In genomic region chr21:23740463-23740862, GRCh38 we compare ENCODE assay signal across 21 cellular contexts.
A peak's percentile ranks its signal among the peaks of the same experiment; 100 is the strongest.
DNase-seq lines count a peak whose midpoint lies in the region; ATAC-seq, FAIRE-seq and TF ChIP-seq lines count a peak whose summit lies in the region.
"Had no signal": no experiment of that assay in that cellular context is flagged by ENCODE, and none has a peak within 500 bp of the region (broad histone marks: within the 10 kb centered on the region; RNA-seq: fewer than 3 reads in every experiment).

No MANE protein-coding gene starts in this region.

- H3K9me3 ChIP-seq in mammary epithelial cell (replicated peaks; ENCODE audit: insufficient read depth, low read length) (peaks cover 19% of the 10 kb centered on the region), kidney (ENCODE audit: control insufficient read depth in 1 of 2, low read length in 2 of 2) (peaks cover 0 to 2% of the 10 kb centered on the region in 2 donors)
- H3K9me3 ChIP-seq: SJCRH30 had no signal

- POLR2A ChIA-PET in MCF 10A (lab: Yijun Ruan, JAX), result no interaction called here

- no peak overlapping the region for H3K4ac ChIP-seq in mesendoderm (ENCODE audit: low read depth, low read length)

- no peak overlapping the region for H3K56ac ChIP-seq in mesendoderm (ENCODE audit: low read length)

- no peak overlapping the region for H3K23ac ChIP-seq in mesendoderm (ENCODE audit: low read length)

- no peak overlapping the region for H4K8ac ChIP-seq in mesendoderm (ENCODE audit: low read depth, low read length)

- no peak overlapping the region for H3K27ac Mint-ChIP-seq in MCF 10A (ENCODE audit: low read depth, unreplicated experiment)
- H3K27ac Mint-ChIP-seq: B cell; CD8-positive, alpha-beta T cell; IgD-negative memory B cell; T-helper 2 cell treated with Interferon-gamma antibody and Interleukin-4, amounts not matched to agents 5 μg/mL and 100 μg/mL, for 36 hours had no signal

- H2AK5ac ChIP-seq in mesendoderm (ENCODE audit: low read length), result no peak overlapping the region

- H3K4me1 ChIP-seq in mammary epithelial cell (ENCODE audit: insufficient read depth, low read length) (no peaks in the 10 kb centered on the region), mesendoderm (ENCODE audit: control insufficient read depth, low read depth, low read length) (no peaks in the 10 kb centered on the region), kidney (ENCODE audit: control insufficient read depth in 1 of 2, insufficient read depth in 1 of 2, low read depth in 1 of 2, low read length in 2 of 2) (no peaks in the 10 kb centered on the region)
- H3K4me1 ChIP-seq: SJCRH30 had no signal

- WGBS in mammary epithelial cell (ENCODE audit: low coverage, missing lambda C conversion rate), result 25% methylated on average over 5 of the region's 5 CpGs
- no CpG with 5 or more reads among the region's 5 CpGs for WGBS in mesendoderm (ENCODE audit: extremely low coverage, insufficient coverage, low lambda C conversion rate)

- no peak for FAIRE-seq in kidney (lab: Jason Lieb, UNC)
- FAIRE-seq: GM12892, HTR-8/SVneo had no signal

- CTCF ChIA-PET in MCF 10A (lab: Yijun Ruan, JAX), result interaction anchor here (0.5 to 1.4 kb wide), 5 partner anchors 8 to 449 kb away, joined by 3 to 5 read pairs (median 4); no protein-coding TSS in a partner anchor
- CTCF ChIA-PET in mammary epithelial cell (lab: Charles Lee; ENCODE audit: low non-redundant PET), result no interaction called here

- H4K5ac ChIP-seq in mesendoderm (ENCODE audit: low read length), result no peak overlapping the region

- no peak overlapping the region for H2BK120ac ChIP-seq in mesendoderm (ENCODE audit: low read depth, low read length)

- dilution Hi-C loops in mammary epithelial cell (cut with HindIII; ENCODE audit: low sequenced_read_pairs), result no loop called here

- H3K79me2 ChIP-seq in mammary epithelial cell (ENCODE audit: insufficient read depth, low read length) (no peaks in the 10 kb centered on the region), mesendoderm (ENCODE audit: control insufficient read depth, insufficient read depth, low read length) (no peaks in the 10 kb centered on the region)

- H3K36me3 Mint-ChIP-seq in MCF 10A (ENCODE audit: insufficient read depth, unreplicated experiment), result no peaks in the 10 kb centered on the region
- H3K36me3 Mint-ChIP-seq: CD8-positive, alpha-beta T cell; IgD-negative memory B cell had no signal

- no peaks in the 10 kb centered on the region for H4K20me1 ChIP-seq in mammary epithelial cell (ENCODE audit: insufficient read depth, low read length)

- peaks cover 9% of the 10 kb centered on the region for H3K9me3 Mint-ChIP-seq in MCF 10A (ENCODE audit: unreplicated experiment)
- H3K9me3 Mint-ChIP-seq: CD8-positive, alpha-beta T cell; T-helper 2 cell treated with Interferon-gamma antibody and Interleukin-4, amounts not matched to agents 5 μg/mL and 100 μg/mL, for 36 hours had no signal

- H3K27ac ChIP-seq in mammary epithelial cell (ENCODE audit: insufficient read depth, low read depth, low read length) (no peak overlapping the region), mesendoderm (ENCODE audit: low read depth, low read length) (no peak overlapping the region), kidney (ENCODE audit: low read depth in 2 of 2, low read length in 2 of 2) (no peak overlapping the region)
- H3K27ac ChIP-seq: SJCRH30 had no signal

- H3K9ac ChIP-seq in mammary epithelial cell (ENCODE audit: insufficient read depth, low read length), result no peak overlapping the region
- H3K9ac ChIP-seq in mesendoderm (ENCODE audit: low read length), result no peak overlapping the region
- no peak overlapping the region for H3K9ac ChIP-seq in kidney (ENCODE audit: low read length in 2 of 2)

- in situ Hi-C loops in mammary epithelial cell (cut with MboI; ENCODE audit: low sequenced_read_pairs in 2 of 2), result no loop called here

- TF ChIP-seq CTCF in MCF 10A (IDR thresholded peaks at IDR 0.05; ENCODE audit: unreplicated experiment) (no peak), mammary epithelial cell (conservative IDR thresholded peaks at IDR 0.05 in 1 of 2, IDR thresholded peaks at IDR 0.05 in 1 of 2; ENCODE audit: extremely low read depth in 1 of 2, insufficient read depth in 1 of 2, low read depth in 1 of 2, low read length in 2 of 2) (no peak), kidney (IDR thresholded peaks at IDR 0.05; ENCODE audit: borderline replicate concordance, extremely low read depth, insufficient read depth) (no peak)

- no peak overlapping the region for H3K4me2 ChIP-seq in mammary epithelial cell (ENCODE audit: insufficient read depth, low read depth, low read length)
- H3K4me2 ChIP-seq in mesendoderm (ENCODE audit: low read length), result no peak overlapping the region

- H3K27me3 ChIP-seq in mammary epithelial cell (ENCODE audit: insufficient read depth, low read length) (no peaks in the 10 kb centered on the region), mesendoderm (ENCODE audit: insufficient read depth, low read length, poor library complexity) (no peaks in the 10 kb centered on the region)
- H3K27me3 ChIP-seq: SJCRH30 had no signal

- H3K79me1 ChIP-seq in mesendoderm (ENCODE audit: low read length), result no peaks in the 10 kb centered on the region

- no peaks in the 10 kb centered on the region for H3K36me3 ChIP-seq in mammary epithelial cell (ENCODE audit: insufficient read depth, low read length)
- no peaks in the 10 kb centered on the region for H3K36me3 ChIP-seq in mesendoderm (ENCODE audit: control insufficient read depth, insufficient read depth, low read length)
- H3K36me3 ChIP-seq in kidney (ENCODE audit: control insufficient read depth in 1 of 2, insufficient read depth in 2 of 2, low read length in 2 of 2), result no peaks in the 10 kb centered on the region
- H3K36me3 ChIP-seq: SJCRH30 had no signal

- no peak overlapping the region for H2AFZ ChIP-seq in mammary epithelial cell (ENCODE audit: low read depth, low read length)

- no peak overlapping the region for H3K18ac ChIP-seq in mesendoderm (ENCODE audit: low read length)

- no peak overlapping the region for H3K4me3 ChIP-seq in mammary epithelial cell (replicated peaks in 1 of 3; ENCODE audit: insufficient read depth in 1 of 3, low read depth in 2 of 3, low read length in 3 of 3)
- no peak overlapping the region for H3K4me3 ChIP-seq in mesendoderm (ENCODE audit: low read length)
- no peak overlapping the region for H3K4me3 ChIP-seq in kidney (ENCODE audit: low read length in 2 of 2)
- H3K4me3 ChIP-seq: SJCRH30 had no signal

- no peak overlapping the region for H2BK15ac ChIP-seq in mesendoderm (replicated peaks; ENCODE audit: low read depth)

- DNase-seq in MCF 10A (ENCODE audit: unreplicated experiment) (peak; percentile 13), mammary epithelial cell (no peak), HT-29 (ENCODE audit: low spot score) (peak; percentile 4), RKO (ENCODE audit: low spot score) (peak; percentile 1), mesendoderm (peak; percentile 22), kidney (no peak)
- DNase-seq: CD8-positive, alpha-beta T cell; Kasumi-1; MV-4-11; NCI-H1417; NCI-H187 treated with DMSO at 0.1 percent for 48 hours; NCI-H510A; NK-92 treated with Interleukin-12 subunit alpha and Interleukin-12 subunit beta, amount 100 ng/mL, for 24 hours; SJCRH30 had no signal

- ATAC-seq in activated CD4-positive, CD25-positive, alpha-beta regulatory T cell treated with anti-CD3 and anti-CD28 coated beads, Interleukin-2, amount 50 U/mL, for 24 hours, result no peak
- ATAC-seq in GM21526 (IDR thresholded peaks at IDR 0.05; ENCODE audit: low FRiP score, unreplicated experiment), result no peak
- ATAC-seq: CD8-positive, alpha-beta T cell had no signal

- BruUV-seq in MCF 10A (replicated peaks; lab: Mats Ljungman, UMichigan), result no TSS peak
- no TSS peak for BruUV-seq in mammary epithelial cell (replicated peaks; lab: Mats Ljungman, UMichigan)

- intact Hi-C loops in MCF 10A (cut with micrococcal nuclease), result no loop called here
- intact Hi-C loops in mammary epithelial cell (cut with micrococcal nuclease), result no loop called here
- intact Hi-C loops in kidney (cut with DNase I), result no loop called here

- no peak overlapping the region for H2BK5ac ChIP-seq in mesendoderm (ENCODE audit: low read length)

- peaks cover 10% of the 10 kb centered on the region for H3K4me1 Mint-ChIP-seq in MCF 10A (ENCODE audit: insufficient read depth, unreplicated experiment)
- H3K4me1 Mint-ChIP-seq: B cell had no signal

- H3K27me3 Mint-ChIP-seq in MCF 10A (ENCODE audit: insufficient read depth, unreplicated experiment), result no peaks in the 10 kb centered on the region
- H3K27me3 Mint-ChIP-seq: IgD-negative memory B cell had no signal

- no peak overlapping the region for H3K4me3 Mint-ChIP-seq in MCF 10A (ENCODE audit: unreplicated experiment)
- H3K4me3 Mint-ChIP-seq: B cell; CD8-positive, alpha-beta T cell; IgD-negative memory B cell; T-helper 2 cell treated with Interferon-gamma antibody and Interleukin-4, amounts not matched to agents 5 μg/mL and 100 μg/mL, for 36 hours had no signal

Comparison
In these comparisons a context has a peak if more than half of its experiments do, and no peak if none do; other contexts are left out.
1. DNase-seq: peak in MCF 10A (single experiment), HT-29 (single experiment), RKO (single experiment) and mesendoderm (single experiment); none in mammary epithelial cell (single experiment) and kidney (single experiment).